Comparison of ENCODE assay signal across 1 cellular context in the genomic region with DNA sequence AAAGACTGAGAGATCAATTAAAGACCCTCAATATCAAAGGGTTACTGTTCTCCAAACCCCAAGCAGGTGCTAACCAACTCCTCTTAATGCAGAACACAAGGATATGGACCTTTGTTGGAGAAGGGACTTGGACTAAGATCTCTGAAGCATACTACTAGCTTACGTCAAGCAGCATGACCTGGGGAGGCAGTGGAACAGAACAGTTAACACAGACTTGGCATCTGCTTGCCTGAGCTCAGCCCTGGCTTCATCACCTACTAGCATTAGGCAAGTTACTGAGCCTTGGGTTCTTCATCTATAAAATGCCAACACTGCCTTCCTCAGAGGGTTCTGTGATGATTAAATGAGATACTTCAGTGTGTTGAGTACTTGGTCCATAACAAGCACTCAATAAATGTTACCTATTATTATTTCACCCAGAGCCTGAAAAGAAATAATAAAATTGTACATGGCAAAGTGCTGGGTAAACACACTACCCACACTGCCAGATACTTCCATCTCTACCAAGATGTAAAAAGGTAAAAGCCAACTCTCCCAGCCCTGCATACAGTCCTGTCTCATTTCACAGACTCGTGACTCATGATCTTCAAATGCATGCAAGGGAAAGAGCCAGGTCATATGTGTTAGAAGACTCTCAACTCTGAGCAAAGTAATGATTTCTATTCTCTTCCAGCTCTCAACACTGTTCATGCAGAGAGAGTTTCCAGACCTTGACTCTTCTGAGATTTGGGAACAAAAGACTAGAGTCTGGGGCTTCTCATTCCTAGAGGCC.
TF ChIP-seq lines count a peak whose summit lies in the region.

No MANE protein-coding gene starts in this region.

TF ChIP-seq in HepG2, 621 proteins besides CTCF, POLR2A, EP300 and RAD21:
- TF ChIP-seq ZHX1 (CRISPR knock-in tag; IDR thresholded peaks at IDR 0.05; ENCODE audit: low read depth), result no peak
- TF ChIP-seq ZBTB4 (CRISPR knock-in tag; IDR thresholded peaks at IDR 0.05; ENCODE audit: borderline replicate concordance), result no peak
- TF ChIP-seq, protein P1, sequence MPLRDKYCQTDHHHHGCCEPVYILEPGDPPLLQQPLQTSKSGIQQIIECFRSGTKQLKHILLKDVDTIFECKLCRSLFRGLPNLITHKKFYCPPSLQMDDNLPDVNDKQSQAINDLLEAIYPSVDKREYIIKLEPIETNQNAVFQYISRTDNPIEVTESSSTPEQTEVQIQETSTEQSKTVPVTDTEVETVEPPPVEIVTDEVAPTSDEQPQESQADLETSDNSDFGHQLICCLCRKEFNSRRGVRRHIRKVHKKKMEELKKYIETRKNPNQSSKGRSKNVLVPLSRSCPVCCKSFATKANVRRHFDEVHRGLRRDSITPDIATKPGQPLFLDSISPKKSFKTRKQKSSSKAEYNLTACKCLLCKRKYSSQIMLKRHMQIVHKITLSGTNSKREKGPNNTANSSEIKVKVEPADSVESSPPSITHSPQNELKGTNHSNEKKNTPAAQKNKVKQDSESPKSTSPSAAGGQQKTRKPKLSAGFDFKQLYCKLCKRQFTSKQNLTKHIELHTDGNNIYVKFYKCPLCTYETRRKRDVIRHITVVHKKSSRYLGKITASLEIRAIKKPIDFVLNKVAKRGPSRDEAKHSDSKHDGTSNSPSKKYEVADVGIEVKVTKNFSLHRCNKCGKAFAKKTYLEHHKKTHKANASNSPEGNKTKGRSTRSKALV (CRISPR knock-in tag; IDR thresholded peaks at IDR 0.05), result no peak
- no peak for TF ChIP-seq ZNF615 (CRISPR knock-in tag; IDR thresholded peaks at IDR 0.05; ENCODE audit: borderline replicate concordance)
- no peak for TF ChIP-seq NFYB (CRISPR knock-in tag; IDR thresholded peaks at IDR 0.05)
- TF ChIP-seq, protein P2, sequence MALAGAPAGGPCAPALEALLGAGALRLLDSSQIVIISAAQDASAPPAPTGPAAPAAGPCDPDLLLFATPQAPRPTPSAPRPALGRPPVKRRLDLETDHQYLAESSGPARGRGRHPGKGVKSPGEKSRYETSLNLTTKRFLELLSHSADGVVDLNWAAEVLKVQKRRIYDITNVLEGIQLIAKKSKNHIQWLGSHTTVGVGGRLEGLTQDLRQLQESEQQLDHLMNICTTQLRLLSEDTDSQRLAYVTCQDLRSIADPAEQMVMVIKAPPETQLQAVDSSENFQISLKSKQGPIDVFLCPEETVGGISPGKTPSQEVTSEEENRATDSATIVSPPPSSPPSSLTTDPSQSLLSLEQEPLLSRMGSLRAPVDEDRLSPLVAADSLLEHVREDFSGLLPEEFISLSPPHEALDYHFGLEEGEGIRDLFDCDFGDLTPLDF (CRISPR knock-in tag; IDR thresholded peaks at IDR 0.05), result no peak
- TF ChIP-seq ZSCAN22 (CRISPR knock-in tag; IDR thresholded peaks at IDR 0.05), result no peak
- TF ChIP-seq PTBP1 (IDR thresholded peaks at IDR 0.05; ENCODE audit: low read depth, low read length, poor library complexity, severe bottlenecking), result no peak
- no peak for TF ChIP-seq TAF1 (CRISPR knock-in tag; IDR thresholded peaks at IDR 0.05)
- TF ChIP-seq, protein P3, sequence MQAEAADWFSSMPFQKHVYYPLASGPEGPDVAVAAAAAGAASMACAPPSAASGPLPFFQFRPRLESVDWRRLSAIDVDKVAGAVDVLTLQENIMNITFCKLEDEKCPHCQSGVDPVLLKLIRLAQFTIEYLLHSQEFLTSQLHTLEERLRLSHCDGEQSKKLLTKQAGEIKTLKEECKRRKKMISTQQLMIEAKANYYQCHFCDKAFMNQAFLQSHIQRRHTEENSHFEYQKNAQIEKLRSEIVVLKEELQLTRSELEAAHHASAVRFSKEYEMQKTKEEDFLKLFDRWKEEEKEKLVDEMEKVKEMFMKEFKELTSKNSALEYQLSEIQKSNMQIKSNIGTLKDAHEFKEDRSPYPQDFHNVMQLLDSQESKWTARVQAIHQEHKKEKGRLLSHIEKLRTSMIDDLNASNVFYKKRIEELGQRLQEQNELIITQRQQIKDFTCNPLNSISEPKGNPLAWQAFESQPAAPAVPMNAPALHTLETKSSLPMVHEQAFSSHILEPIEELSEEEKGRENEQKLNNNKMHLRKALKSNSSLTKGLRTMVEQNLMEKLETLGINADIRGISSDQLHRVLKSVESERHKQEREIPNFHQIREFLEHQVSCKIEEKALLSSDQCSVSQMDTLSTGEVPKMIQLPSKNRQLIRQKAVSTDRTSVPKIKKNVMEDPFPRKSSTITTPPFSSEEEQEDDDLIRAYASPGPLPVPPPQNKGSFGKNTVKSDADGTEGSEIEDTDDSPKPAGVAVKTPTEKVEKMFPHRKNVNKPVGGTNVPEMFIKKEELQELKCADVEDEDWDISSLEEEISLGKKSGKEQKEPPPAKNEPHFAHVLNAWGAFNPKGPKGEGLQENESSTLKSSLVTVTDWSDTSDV (CRISPR knock-in tag; IDR thresholded peaks at IDR 0.05), result no peak
